ENCODE assay signal across 2 cellular contexts in genomic region chr2:3959372-3959771, GRCh38.
TF ChIP-seq lines count a peak whose summit lies in the region.

No MANE protein-coding gene starts in this region.

TF ChIP-seq in GM12878, 131 proteins besides CTCF, POLR2A, EP300 and RAD21 (continued from another document):
- TF ChIP-seq USF2 (IDR thresholded peaks at IDR 0.05; ENCODE audit: borderline replicate concordance, low read depth, low read length) (no peak), SMARCA5 (IDR thresholded peaks at IDR 0.05) (no peak), YY1 (IDR thresholded peaks at IDR 0.05; ENCODE audit: low read depth, low read length) (no peak)
TF ChIP-seq in GM12878: peak in this region for 2.

TF ChIP-seq in liver, 16 proteins besides CTCF, POLR2A, EP300 and RAD21 (continued from another document):
- no peak for TF ChIP-seq REST (IDR thresholded peaks at IDR 0.05)
- no peak for TF ChIP-seq FOXA2 (IDR thresholded peaks at IDR 0.05)
- TF ChIP-seq ATF3 (IDR thresholded peaks at IDR 0.05) = no peak
- no peak for TF ChIP-seq HNF4G (IDR thresholded peaks at IDR 0.05)
- no peak for TF ChIP-seq GABPA (IDR thresholded peaks at IDR 0.05 in 1 of 2, conservative IDR thresholded peaks at IDR 0.05 in 1 of 2)
- no peak for TF ChIP-seq TAF1 (conservative IDR thresholded peaks at IDR 0.05)
- TF ChIP-seq HNF4A (conservative IDR thresholded peaks at IDR 0.05) = no peak
- TF ChIP-seq MAX (IDR thresholded peaks at IDR 0.05) = no peak
